In genomic region chr19:33702606-33703437, GRCh38 we compare ENCODE assay signal across 25 cellular contexts.
"Had no signal": no experiment of that assay in that cellular context is flagged by ENCODE, and none has a peak within 500 bp of the region (broad histone marks: within the 10 kb centered on the region; RNA-seq: fewer than 3 reads in every experiment).

No MANE protein-coding gene starts in this region.

- H3K4me1 ChIP-seq: adrenal gland, colonic mucosa, esophagus muscularis mucosa had no signal

- H3K27ac ChIP-seq: adrenal gland, colonic mucosa, dorsolateral prefrontal cortex, esophagus muscularis mucosa, thoracic aorta had no signal

- H3K27ac Mint-ChIP-seq: activated naive CD8-positive, alpha-beta T cell; effector memory CD8-positive, alpha-beta T cell; naive thymus-derived CD4-positive, alpha-beta T cell; progenitor cell of endocrine pancreas; type B pancreatic cell had no signal

- FAIRE-seq: astrocyte, frontal cortex, TTC549 had no signal

- H3K9me3 ChIP-seq: adrenal gland, colonic mucosa, esophagus muscularis mucosa, thoracic aorta had no signal

- DNase-seq: activated CD4-positive, alpha-beta T cell treated with anti-CD3 and anti-CD28 coated beads for 1 hour; activated CD4-positive, alpha-beta T cell treated with anti-CD3 and anti-CD28 coated beads, Interleukin-2, amount 50 U/mL, for 1 hour; activated naive CD4-positive, alpha-beta T cell; activated T-cell treated with anti-CD3 and anti-CD28 coated beads, Interleukin-2, amount 50 U/mL, for 1 hour; adrenal gland; colonic mucosa; effector memory CD8-positive, alpha-beta T cell; glutamatergic neuron; hippocampal formation; mesenchymal stem cell; naive thymus-derived CD4-positive, alpha-beta T cell; retina; stimulated activated CD4-positive, alpha-beta T cell treated with anti-CD3 and anti-CD28 coated beads, Interleukin-4, amount 100 ng/mL, for 1 hour; stimulated activated naive CD4-positive, alpha-beta T cell had no signal

- H3K36me3 ChIP-seq: adrenal gland, colonic mucosa, esophagus muscularis mucosa, thoracic aorta had no signal

- ATAC-seq: effector memory CD8-positive, alpha-beta T cell; naive thymus-derived CD4-positive, alpha-beta T cell had no signal

- H3K4me1 Mint-ChIP-seq: central memory CD8-positive, alpha-beta T cell; naive thymus-derived CD4-positive, alpha-beta T cell; neural crest cell had no signal

- H3K36me3 Mint-ChIP-seq: activated naive CD8-positive, alpha-beta T cell; naive thymus-derived CD4-positive, alpha-beta T cell; type B pancreatic cell had no signal

- H3K9me3 Mint-ChIP-seq: central memory CD8-positive, alpha-beta T cell; effector memory CD8-positive, alpha-beta T cell; naive thymus-derived CD4-positive, alpha-beta T cell; neural crest cell; type B pancreatic cell had no signal

- H3K4me3 ChIP-seq: adrenal gland, colonic mucosa, dorsolateral prefrontal cortex, esophagus muscularis mucosa, thoracic aorta had no signal

- H3K27me3 ChIP-seq: adrenal gland, colonic mucosa had no signal

- H3K4me3 Mint-ChIP-seq: activated naive CD8-positive, alpha-beta T cell; central memory CD8-positive, alpha-beta T cell; effector memory CD8-positive, alpha-beta T cell; neural crest cell; type B pancreatic cell had no signal
